8 cellular contexts compared by ENCODE assay signal in genomic region chr2:174059178-174059874, GRCh38.
DNase-seq lines count a peak whose midpoint lies in the region; ATAC-seq lines count a peak whose summit lies in the region.

No MANE protein-coding gene starts in this region.

- intact Hi-C loops in activated CD4-positive, alpha-beta T cell treated with anti-CD3 and anti-CD28 coated beads, Interleukin-2, amount 10 ng/mL, durations not matched to agents 24 days and 14 days (cut with micrococcal nuclease), result no loop called here

- H3K36me3 Mint-ChIP-seq in activated CD4-positive, alpha-beta T cell treated with anti-CD3 and anti-CD28 coated beads, Interleukin-2, amount 10 ng/mL, durations not matched to agents 24 days and 14 days (ENCODE audit: low read depth), result no peaks in the 10 kb centered on the region

- no peak for ATAC-seq in HG03095 (IDR thresholded peaks at IDR 0.05; ENCODE audit: unreplicated experiment)
- no peak for ATAC-seq in HG03457 (IDR thresholded peaks at IDR 0.05; ENCODE audit: unreplicated experiment)

- H3K4me1 Mint-ChIP-seq in activated CD4-positive, alpha-beta T cell treated with anti-CD3 and anti-CD28 coated beads, Interleukin-2, amount 10 ng/mL, durations not matched to agents 24 days and 14 days, result no peaks in the 10 kb centered on the region

- no peak overlapping the region for H3K4me3 Mint-ChIP-seq in activated CD4-positive, alpha-beta T cell treated with anti-CD3 and anti-CD28 coated beads, Interleukin-2, amount 10 ng/mL, durations not matched to agents 24 days and 14 days

- peaks cover 12% of the 10 kb centered on the region for H3K9me3 Mint-ChIP-seq in activated CD4-positive, alpha-beta T cell treated with anti-CD3 and anti-CD28 coated beads, Interleukin-2, amount 10 ng/mL, durations not matched to agents 24 days and 14 days

- peak; percentile 31 for DNase-seq in activated CD4-positive, alpha-beta T cell treated with anti-CD3 and anti-CD28 coated beads, Interleukin-2, amount 10 ng/mL, durations not matched to agents 24 days and 14 days
- DNase-seq in activated CD4-positive, alpha-beta T cell treated with anti-CD3 and anti-CD28 coated beads, Interleukin-2, amount 50 U/mL, for 1 hour, result no peak
- DNase-seq in amniotic epithelial cell (ENCODE audit: low read depth) (peak; percentile 96), hepatic stellate cell (ENCODE audit: low spot score) (peak; percentile 48), NCI-H69 (lab: John Stamatoyannopoulos, UW) (no peak), NCI-H1694 treated with DMSO at 0.1 percent for 48 hours (lab: John Stamatoyannopoulos, UW) (no peak)

- H3K27me3 Mint-ChIP-seq in activated CD4-positive, alpha-beta T cell treated with anti-CD3 and anti-CD28 coated beads, Interleukin-2, amount 10 ng/mL, durations not matched to agents 24 days and 14 days, result peaks cover 6% of the 10 kb centered on the region

- no peak overlapping the region for H3K27ac Mint-ChIP-seq in activated CD4-positive, alpha-beta T cell treated with anti-CD3 and anti-CD28 coated beads, Interleukin-2, amount 10 ng/mL, durations not matched to agents 24 days and 14 days

Comparison
In these comparisons a context has a peak if more than half of its experiments do, and no peak if none do; other contexts are left out.
1. DNase-seq: peak in activated CD4-positive, alpha-beta T cell treated with anti-CD3 and anti-CD28 coated beads, Interleukin-2, amount 10 ng/mL, durations not matched to agents 24 days and 14 days (single experiment), amniotic epithelial cell (single experiment) and hepatic stellate cell (single experiment); none in activated CD4-positive, alpha-beta T cell treated with anti-CD3 and anti-CD28 coated beads, Interleukin-2, amount 50 U/mL, for 1 hour (single experiment), NCI-H69 (single experiment) and NCI-H1694 treated with DMSO at 0.1 percent for 48 hours (single experiment).